In the genomic region with DNA sequence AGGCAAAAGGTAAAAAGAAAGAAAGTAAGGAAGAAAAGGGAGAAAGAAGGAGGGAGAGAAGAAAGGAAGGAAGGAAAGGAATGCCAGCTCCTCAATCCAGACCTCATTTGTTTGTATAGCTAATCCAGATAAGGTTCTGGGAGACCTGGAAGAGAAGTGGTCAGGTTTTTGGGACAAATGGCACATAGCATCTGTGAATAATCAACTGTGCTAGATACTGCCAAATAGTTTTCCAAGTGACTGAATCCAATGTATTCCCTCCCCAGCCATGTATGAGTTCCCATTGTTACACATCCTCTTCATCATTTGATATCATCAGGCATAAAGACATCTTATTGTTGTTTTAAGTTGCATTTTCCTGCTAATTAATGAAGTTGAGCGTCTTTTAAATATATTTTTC, we compare ENCODE assay signal across 18 cellular contexts. TPM values are rescaled to one million over a fixed set of nuclear protein-coding genes. Genes with fewer than 3 reads are reported as not detected.
DNase-seq lines count a peak whose midpoint lies in the region; ATAC-seq, FAIRE-seq and TF ChIP-seq lines count a peak whose summit lies in the region.
"Had no signal": no experiment of that assay in that cellular context is flagged by ENCODE, and none has a peak within 500 bp of the region (broad histone marks: within the 10 kb centered on the region; RNA-seq: fewer than 3 reads in every experiment).

No MANE protein-coding gene starts in this region.

- no peak for TF ChIP-seq RAD21 in SK-N-SH (IDR thresholded peaks at IDR 0.05; ENCODE audit: low read length)

- CTCF ChIA-PET in SK-N-SH (lab: Yijun Ruan, JAX) = interaction anchor here (2.0 kb wide), 1 partner anchor 104 kb away, joined by 5 read pairs; no protein-coding TSS in a partner anchor

- no peaks in the 10 kb centered on the region for H3K27me3 ChIP-seq in SK-N-SH (ENCODE audit: insufficient read depth)
- H3K27me3 ChIP-seq in thyroid gland = no peaks in the 10 kb centered on the region
- H3K27me3 ChIP-seq: cardiac muscle cell had no signal

- intact Hi-C loops in kidney (cut with DNase I) (no loop called here), thyroid gland (cut with DNase I) (no loop called here)

- TF ChIP-seq CTCF in SK-N-SH (IDR thresholded peaks at IDR 0.05) (no peak), astrocyte of the cerebellum (IDR thresholded peaks at IDR 0.05; ENCODE audit: low read depth, low read length, missing control alignments) (no peak), kidney (IDR thresholded peaks at IDR 0.05; ENCODE audit: borderline replicate concordance, extremely low read depth, insufficient read depth) (no peak), thyroid gland (IDR thresholded peaks at IDR 0.05) (no peak)

- no peaks in the 10 kb centered on the region for H3K79me2 ChIP-seq in SK-N-SH (ENCODE audit: insufficient read depth)

- H3K4me2 ChIP-seq in SK-N-SH = no peak overlapping the region

- in situ Hi-C loops in astrocyte of the cerebellum (cut with HindIII; ENCODE audit: low sequenced_read_pairs) = no loop called here

- H3K36me3 ChIP-seq in SK-N-SH (replicated peaks in 1 of 2; ENCODE audit: control insufficient read depth in 1 of 2, insufficient read depth in 2 of 2, low read length in 1 of 2) (no peaks in the 10 kb centered on the region), kidney (ENCODE audit: control insufficient read depth in 1 of 2, insufficient read depth in 2 of 2, low read length in 2 of 2) (no peaks in the 10 kb centered on the region), thyroid gland (no peaks in the 10 kb centered on the region)
- H3K36me3 ChIP-seq: cardiac muscle cell had no signal

- H3K9me3 ChIP-seq in SK-N-SH (no peaks in the 10 kb centered on the region), kidney (ENCODE audit: control insufficient read depth in 1 of 2, low read length in 2 of 2) (no peaks in the 10 kb centered on the region), thyroid gland (no peaks in the 10 kb centered on the region)

- 67% methylated on average over 1 of the region's 1 CpG for WGBS in SK-N-SH (ENCODE audit: low lambda C conversion rate)
- 31 to 40% methylated on average over 1 of the region's 1 CpG for WGBS in thyroid gland, 2 donors

- TF ChIP-seq EP300 in SK-N-SH (IDR thresholded peaks at IDR 0.05; ENCODE audit: borderline replicate concordance in 1 of 2, low read depth in 1 of 2, low read length in 1 of 2) = no peak

- no peaks in the 10 kb centered on the region for H4K20me1 ChIP-seq in SK-N-SH (ENCODE audit: insufficient read depth)

- no peaks in the 10 kb centered on the region for H3F3A ChIP-seq in SK-N-SH (replicated peaks; ENCODE audit: insufficient read depth)

- ATAC-seq in SK-N-SH treated with all-trans-retinoic acid at 6 μM for 48 hours = no peak
- ATAC-seq in HG02759 (IDR thresholded peaks at IDR 0.05; ENCODE audit: unreplicated experiment) = no peak
- no peak for ATAC-seq in GM21529 (IDR thresholded peaks at IDR 0.05; ENCODE audit: unreplicated experiment)

- POLR2A ChIA-PET in SK-N-SH (lab: Yijun Ruan, JAX) = no interaction called here

- 0 out of 2 replicates have a peak overlapping the region, but pooled peaks have one; percentile 45 for H2AFZ ChIP-seq in SK-N-SH (ENCODE audit: low read depth)

- DNase-seq in SK-N-SH (no peak), astrocyte of the cerebellum (ENCODE audit: low read depth) (peak; percentile 88), kidney (no peak), thyroid gland (no peak), RPMI8226 (no peak)
- DNase-seq: activated naive CD4-positive, alpha-beta T cell treated with anti-CD3 and anti-CD28 coated beads for 36 hours; CD4-positive, alpha-beta T cell; glutamatergic neuron; NCI-H2081; NCI-H526; stimulated activated CD4-positive, alpha-beta T cell treated with anti-CD3 and anti-CD28 coated beads, Interleukin-15, amount 100 ng/mL, for 24 hours had no signal

- peaks cover 6 to 7% of the 10 kb centered on the region in 2 experiments; a peak in 1 of 4 replicates for H3K4me1 ChIP-seq in SK-N-SH (ENCODE audit: control insufficient read depth in 1 of 2, insufficient read depth in 2 of 2, low read depth in 1 of 2, low read length in 1 of 2)
- peaks cover 19 to 20% of the 10 kb centered on the region in 2 donors for H3K4me1 ChIP-seq in kidney (ENCODE audit: control insufficient read depth in 1 of 2, insufficient read depth in 1 of 2, low read depth in 1 of 2, low read length in 2 of 2)
- peaks cover 15 to 20% of the 10 kb centered on the region in 2 donors for H3K4me1 ChIP-seq in thyroid gland

- H3K4me3 ChIP-seq in SK-N-SH (ENCODE audit: low read depth in 2 of 2, low read length in 1 of 2) = no peak overlapping the region
- H3K4me3 ChIP-seq in astrocyte of the cerebellum (ENCODE audit: low read depth, low read length) = no peak overlapping the region
- no peak overlapping the region for H3K4me3 ChIP-seq in kidney (ENCODE audit: low read length in 2 of 2)
- no peak overlapping the region for H3K4me3 ChIP-seq in thyroid gland (replicated peaks in 1 of 3)
- H3K4me3 ChIP-seq: cardiac muscle cell had no signal

- no peak for FAIRE-seq in kidney (lab: Jason Lieb, UNC)
- FAIRE-seq: endometrium, keratinocyte had no signal

- TF ChIP-seq POLR2A in thyroid gland (IDR thresholded peaks at IDR 0.05) = no peak

- H3K9me2 ChIP-seq in SK-N-SH = no peaks in the 10 kb centered on the region

- H3K9ac ChIP-seq in SK-N-SH = no peak overlapping the region
- no peak overlapping the region for H3K9ac ChIP-seq in kidney (ENCODE audit: low read length in 2 of 2)

- H3K27ac ChIP-seq in SK-N-SH (ENCODE audit: low read depth in 2 of 2, low read length in 1 of 2) (no peak overlapping the region), kidney (ENCODE audit: low read depth in 2 of 2, low read length in 2 of 2) (peak overlapping the region; percentile 57 to 76), thyroid gland (peak overlapping the region in 2 of 3 donors; percentile 73 to 83)
- H3K27ac ChIP-seq: 22Rv1, cardiac muscle cell had no signal

TF ChIP-seq in SK-N-SH, 30 proteins besides CTCF, POLR2A, EP300 and RAD21 (continues in another document):
- TF ChIP-seq FOSL2 (IDR thresholded peaks at IDR 0.05; ENCODE audit: borderline replicate concordance, low read depth) (no peak), EZH2phosphoT487 (IDR thresholded peaks at IDR 0.05; ENCODE audit: borderline replicate concordance, low read depth) (no peak)
- TF ChIP-seq, protein P1, sequence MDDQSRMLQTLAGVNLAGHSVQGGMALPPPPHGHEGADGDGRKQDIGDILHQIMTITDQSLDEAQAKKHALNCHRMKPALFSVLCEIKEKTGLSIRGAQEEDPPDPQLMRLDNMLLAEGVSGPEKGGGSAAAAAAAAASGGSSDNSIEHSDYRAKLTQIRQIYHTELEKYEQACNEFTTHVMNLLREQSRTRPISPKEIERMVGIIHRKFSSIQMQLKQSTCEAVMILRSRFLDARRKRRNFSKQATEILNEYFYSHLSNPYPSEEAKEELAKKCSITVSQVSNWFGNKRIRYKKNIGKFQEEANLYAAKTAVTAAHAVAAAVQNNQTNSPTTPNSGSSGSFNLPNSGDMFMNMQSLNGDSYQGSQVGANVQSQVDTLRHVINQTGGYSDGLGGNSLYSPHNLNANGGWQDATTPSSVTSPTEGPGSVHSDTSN (IDR thresholded peaks at IDR 0.05) = no peak
- TF ChIP-seq, protein P2, sequence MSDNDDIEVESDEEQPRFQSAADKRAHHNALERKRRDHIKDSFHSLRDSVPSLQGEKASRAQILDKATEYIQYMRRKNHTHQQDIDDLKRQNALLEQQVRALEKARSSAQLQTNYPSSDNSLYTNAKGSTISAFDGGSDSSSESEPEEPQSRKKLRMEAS (IDR thresholded peaks at IDR 0.05; ENCODE audit: low read depth) = no peak
- TF ChIP-seq, protein P3, sequence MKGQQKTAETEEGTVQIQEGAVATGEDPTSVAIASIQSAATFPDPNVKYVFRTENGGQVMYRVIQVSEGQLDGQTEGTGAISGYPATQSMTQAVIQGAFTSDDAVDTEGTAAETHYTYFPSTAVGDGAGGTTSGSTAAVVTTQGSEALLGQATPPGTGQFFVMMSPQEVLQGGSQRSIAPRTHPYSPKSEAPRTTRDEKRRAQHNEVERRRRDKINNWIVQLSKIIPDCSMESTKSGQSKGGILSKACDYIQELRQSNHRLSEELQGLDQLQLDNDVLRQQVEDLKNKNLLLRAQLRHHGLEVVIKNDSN (IDR thresholded peaks at IDR 0.05; ENCODE audit: borderline replicate concordance, low read depth) = no peak

TF ChIP-seq in SK-N-SH treated with all-trans-retinoic acid at 6 μM for 48 hours, 23 proteins besides CTCF, POLR2A, EP300 and RAD21:
- no peak for TF ChIP-seq CSDC2 (CRISPR knock-in tag; IDR thresholded peaks at IDR 0.05)
- TF ChIP-seq GLIS3 (CRISPR knock-in tag; IDR thresholded peaks at IDR 0.05) = no peak
- no peak for TF ChIP-seq ISL1 (CRISPR knock-in tag; IDR thresholded peaks at IDR 0.05)
TF ChIP-seq in SK-N-SH treated with all-trans-retinoic acid at 6 μM for 48 hours: peak in this region for 0.

RNA-seq across cellular contexts. Expression of a gene that starts 18.6 kb away (rescaled TPM):
- 7.1 and 9.7 TPM in 2 replicates for polyA plus RNA-seq in SK-N-SH (2012; rRNA removed)
- 11.5 and 14.8 TPM in 2 replicates for polyA plus RNA-seq in SK-N-SH (2012; cell fraction: cytosol; rRNA removed)
- 5.1 and 11.6 TPM in 2 replicates for polyA plus RNA-seq in SK-N-SH (2012; cell fraction: nucleus; rRNA removed)
- total RNA-seq in kidney = 20.5 TPM
- 24.4 TPM for polyA plus RNA-seq in kidney (ENCODE audit: insufficient read depth, low read depth, low replicate concordance)
- total RNA-seq in thyroid gland = 10 to 100 TPM; 16.3 to 43.3 (median 27.3) TPM

RNA-seq across cellular contexts. Expression of a gene that starts 53.6 kb away (rescaled TPM):
- polyA plus RNA-seq in SK-N-SH (2012; rRNA removed) = 22.8 and 28.7 TPM in 2 replicates
- polyA plus RNA-seq in SK-N-SH (2012; cell fraction: cytosol; rRNA removed) = 26.0 and 26.9 TPM in 2 replicates
- 27.8 and 51.6 TPM in 2 replicates for polyA plus RNA-seq in SK-N-SH (2012; cell fraction: nucleus; rRNA removed)
- 43.2 TPM for total RNA-seq in kidney
- 35.8 TPM for polyA plus RNA-seq in kidney (ENCODE audit: insufficient read depth, low read depth, low replicate concordance)
- 10 to 100 TPM; 48.8 to 57.3 (median 51.2) TPM for total RNA-seq in thyroid gland

Comparison
In these comparisons a context has a peak if more than half of its experiments do, and no peak if none do; other contexts are left out.
1. H3K27ac ChIP-seq: peak in kidney (2 of 2) and thyroid gland (2 of 3); none in SK-N-SH (0 of 2).